In the genomic region with DNA sequence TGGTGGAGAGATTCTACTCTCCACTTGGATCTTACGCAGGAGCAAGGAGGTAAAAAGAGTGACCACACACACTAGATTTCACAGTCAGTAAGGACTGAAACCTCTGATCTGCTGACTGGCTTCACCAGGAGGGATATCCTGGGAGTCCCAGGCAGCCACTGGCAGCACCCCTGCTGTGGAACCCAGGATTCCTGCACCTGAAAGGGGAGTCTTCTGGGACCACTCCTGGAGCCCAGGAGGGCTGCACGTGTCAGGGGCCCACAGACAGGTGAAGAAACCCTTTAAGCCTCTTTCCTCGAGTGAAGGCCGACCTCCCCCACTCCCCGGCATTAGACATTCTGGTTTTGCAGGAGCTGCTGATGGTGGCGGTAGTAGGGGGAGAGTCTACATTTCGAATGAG, we compare ENCODE assay signal across 21 cellular contexts.
DNase-seq lines count a peak whose midpoint lies in the region; ATAC-seq, FAIRE-seq and TF ChIP-seq lines count a peak whose summit lies in the region.
"Had no signal": no experiment of that assay in that cellular context is flagged by ENCODE, and none has a peak within 500 bp of the region (broad histone marks: within the 10 kb centered on the region; RNA-seq: fewer than 3 reads in every experiment).

No MANE protein-coding gene starts in this region.

- BruUV-seq in MCF 10A (replicated peaks; lab: Mats Ljungman, UMichigan) = no TSS peak

- no peak for FAIRE-seq in astrocyte (lab: Jason Lieb, UNC)
- FAIRE-seq: GM12891, H54, HepG2 had no signal

- H3K27ac Mint-ChIP-seq in MCF 10A (ENCODE audit: low read depth, unreplicated experiment) = no peak overlapping the region
- H3K27ac Mint-ChIP-seq in astrocyte (ENCODE audit: unreplicated experiment) = no peak overlapping the region
- peak overlapping the region in 2 of 3 experiments; percentile 37 to 74 for H3K27ac Mint-ChIP-seq in nephron
- H3K27ac Mint-ChIP-seq: HFFc6 had no signal

- no peak overlapping the region for H2AFZ ChIP-seq in astrocyte (ENCODE audit: low read depth, low read length)

- peak overlapping the region; percentile 56 for H3K9ac ChIP-seq in astrocyte (ENCODE audit: low read length)
- H3K9ac ChIP-seq: BLaER1, KMS-11 had no signal

- intact Hi-C loops in breast epithelium (cut with DNase I; ENCODE audit: low total_unique reads) (loop anchor here (10.0 kb wide), 1 partner anchor 113 kb away; no protein-coding TSS in a partner anchor), MCF 10A (cut with micrococcal nuclease) (no loop called here), esophagus muscularis mucosa (cut with DNase I) (loop anchor here (5.0 kb wide), 1 partner anchor 226 kb away; no protein-coding TSS in a partner anchor)

- no peak for ATAC-seq in GM21381 (IDR thresholded peaks at IDR 0.05; ENCODE audit: unreplicated experiment)

- no peaks in the 10 kb centered on the region for H4K20me1 ChIP-seq in astrocyte (ENCODE audit: insufficient read depth, low read length)
- H4K20me1 ChIP-seq: BLaER1 had no signal

- POLR2A ChIA-PET in MCF 10A (lab: Yijun Ruan, JAX) = interaction anchor here (1.3 to 1.5 kb wide), 2 partner anchors 180 to 182 kb away, joined by 6 to 7 read pairs; a partner anchor contains a TSS

- no peaks in the 10 kb centered on the region for H3K36me3 ChIP-seq in breast epithelium
- H3K36me3 ChIP-seq in astrocyte (ENCODE audit: insufficient read depth, low read length) = no peaks in the 10 kb centered on the region
- no peaks in the 10 kb centered on the region for H3K36me3 ChIP-seq in esophagus muscularis mucosa
- H3K36me3 ChIP-seq: BLaER1 had no signal

- CTCF ChIA-PET in MCF 10A (lab: Yijun Ruan, JAX) = interaction anchor here (0.6 to 3.7 kb wide), 3 partner anchors 7 to 170 kb away, joined by 3 to 19 read pairs (median 6); no protein-coding TSS in a partner anchor

- no peaks in the 10 kb centered on the region for H3K79me2 ChIP-seq in astrocyte (ENCODE audit: insufficient read depth, low read length)

- DNase-seq in breast epithelium (ENCODE audit: low spot score in 2 of 2) (no peak), MCF 10A (ENCODE audit: unreplicated experiment) (no peak), astrocyte (ENCODE audit: low read depth) (no peak), occipital lobe (lab: John Stamatoyannopoulos, UW) (no peak), HUDEP-2 (lab: John Stamatoyannopoulos, UW; ENCODE audit: unreplicated experiment in 76 of 76) (no peak), esophagus muscularis mucosa (ENCODE audit: extremely low spot score) (no peak)
- DNase-seq: CD8-positive, alpha-beta memory T cell; HFFc6; NCI-H1417 treated with DMSO at 0.1 percent for 48 hours; NCI-H187 treated with DMSO at 0.1 percent for 48 hours; NCI-H226; NCI-H524 treated with DMSO at 0.1 percent for 48 hours; RPMI8226; SHP77 treated with DMSO at 0.1 percent for 48 hours had no signal

- H3K27ac ChIP-seq in breast epithelium = peak overlapping the region; percentile 73 to 76
- peak overlapping the region; percentile 25 for H3K27ac ChIP-seq in astrocyte (ENCODE audit: low read depth, low read length)
- H3K27ac ChIP-seq in esophagus muscularis mucosa (replicated peaks in 1 of 4) = no peak overlapping the region
- H3K27ac ChIP-seq: BLaER1, KMS-11 had no signal

- no peak for TF ChIP-seq EP300 in esophagus muscularis mucosa (IDR thresholded peaks at IDR 0.05)

- no peak for TF ChIP-seq POLR2A in breast epithelium (IDR thresholded peaks at IDR 0.05)
- TF ChIP-seq POLR2A in esophagus muscularis mucosa (IDR thresholded peaks at IDR 0.05; ENCODE audit: low read depth) = no peak

- H3K9me3 ChIP-seq in breast epithelium = no peaks in the 10 kb centered on the region
- H3K9me3 ChIP-seq in astrocyte (ENCODE audit: insufficient read depth, low read depth, low read length) = no peaks in the 10 kb centered on the region
- no peaks in the 10 kb centered on the region for H3K9me3 ChIP-seq in esophagus muscularis mucosa
- H3K9me3 ChIP-seq: BLaER1 had no signal

- H3K4me2 ChIP-seq in astrocyte (ENCODE audit: low read length) = peak overlapping the region; percentile 80
- H3K4me2 ChIP-seq: BLaER1, KMS-11 had no signal

- no peaks in the 10 kb centered on the region for H3K9me3 Mint-ChIP-seq in MCF 10A (ENCODE audit: unreplicated experiment)
- H3K9me3 Mint-ChIP-seq in astrocyte (ENCODE audit: unreplicated experiment) = no peaks in the 10 kb centered on the region
- no peaks in the 10 kb centered on the region for H3K9me3 Mint-ChIP-seq in nephron
- H3K9me3 Mint-ChIP-seq: CD8-positive, alpha-beta memory T cell; HFFc6 had no signal

- H3K4me1 Mint-ChIP-seq in MCF 10A (ENCODE audit: insufficient read depth, unreplicated experiment) = peaks cover 21% of the 10 kb centered on the region
- peaks cover 27% of the 10 kb centered on the region for H3K4me1 Mint-ChIP-seq in astrocyte (ENCODE audit: low read depth, unreplicated experiment)
- H3K4me1 Mint-ChIP-seq in nephron = peaks cover 52% of the 10 kb centered on the region

- WGBS in esophagus muscularis mucosa = 80% methylated on average over 7 of the region's 7 CpGs

- peaks cover 4 to 13% of the 10 kb centered on the region in 2 donors for H3K4me1 ChIP-seq in breast epithelium
- peaks cover 52% of the 10 kb centered on the region for H3K4me1 ChIP-seq in astrocyte (ENCODE audit: insufficient read depth, low read length)
- peaks cover 3 to 25% (median 22%) of the 10 kb centered on the region in 4 donors for H3K4me1 ChIP-seq in esophagus muscularis mucosa

- TF ChIP-seq CTCF in breast epithelium (IDR thresholded peaks at IDR 0.05) (no peak), MCF 10A (IDR thresholded peaks at IDR 0.05; ENCODE audit: unreplicated experiment) (no peak), astrocyte (IDR thresholded peaks at IDR 0.05; ENCODE audit: insufficient read depth, low read depth, low read length) (no peak), nephron (IDR thresholded peaks at IDR 0.05; ENCODE audit: unreplicated experiment in 3 of 3) (no peak), esophagus muscularis mucosa (IDR thresholded peaks at IDR 0.05) (no peak)

- no peaks in the 10 kb centered on the region for H3K27me3 ChIP-seq in breast epithelium
- H3K27me3 ChIP-seq in astrocyte (ENCODE audit: insufficient read depth, low read length) = no peaks in the 10 kb centered on the region
- H3K27me3 ChIP-seq in esophagus muscularis mucosa = no peaks in the 10 kb centered on the region
- H3K27me3 ChIP-seq: BLaER1 had no signal

- H3K36me3 Mint-ChIP-seq in MCF 10A (ENCODE audit: insufficient read depth, unreplicated experiment) (no peaks in the 10 kb centered on the region), astrocyte (ENCODE audit: low read depth, unreplicated experiment) (no peaks in the 10 kb centered on the region), nephron (ENCODE audit: low read depth) (no peaks in the 10 kb centered on the region)
- H3K36me3 Mint-ChIP-seq: CD8-positive, alpha-beta memory T cell had no signal

- no peak overlapping the region for H3K4me3 Mint-ChIP-seq in MCF 10A (ENCODE audit: unreplicated experiment)
- H3K4me3 Mint-ChIP-seq in astrocyte (ENCODE audit: unreplicated experiment) = no peak overlapping the region
- H3K4me3 Mint-ChIP-seq in nephron = no peak overlapping the region
- H3K4me3 Mint-ChIP-seq: HFFc6 had no signal

- H3K4me3 ChIP-seq in breast epithelium (no peak overlapping the region), astrocyte (ENCODE audit: insufficient read depth, low read depth, low read length) (no peak overlapping the region), esophagus muscularis mucosa (no peak overlapping the region)
- H3K4me3 ChIP-seq: BLaER1 had no signal

- no peaks in the 10 kb centered on the region for H3K27me3 Mint-ChIP-seq in MCF 10A (ENCODE audit: insufficient read depth, unreplicated experiment)
- peaks cover 2% of the 10 kb centered on the region for H3K27me3 Mint-ChIP-seq in astrocyte (ENCODE audit: low read depth, unreplicated experiment)
- peaks cover 3% of the 10 kb centered on the region for H3K27me3 Mint-ChIP-seq in nephron (ENCODE audit: low read depth)

Comparison
In these comparisons a context has a peak if more than half of its experiments do, and no peak if none do; other contexts are left out.
1. H3K27ac ChIP-seq: peak in breast epithelium (2 of 2) and astrocyte (single experiment); none in esophagus muscularis mucosa (0 of 4).
2. H3K27ac Mint-ChIP-seq: peak in nephron (2 of 3); none in MCF 10A (single experiment) and astrocyte (single experiment).